ENCODE assay signal across 8 cellular contexts in genomic region chr16:85552980-85553435, GRCh38.
A peak's percentile ranks its signal among the peaks of the same experiment; 100 is the strongest.
DNase-seq lines count a peak whose midpoint lies in the region; ATAC-seq, FAIRE-seq and TF ChIP-seq lines count a peak whose summit lies in the region.

No MANE protein-coding gene starts in this region.

- DNase-seq in AG08396 (ENCODE audit: low spot score) (peak; percentile 77), GM23248 (no peak), K562 (ENCODE audit: extremely low read depth in 1 of 4, low spot score in 3 of 4) (peak in 2 of 4 experiments; percentile 83 to 84), D721Med (ENCODE audit: insufficient read length, low spot score) (no peak), glomerular visceral epithelial cell (ENCODE audit: extremely low spot score) (no peak), cerebellum (ENCODE audit: low spot score) (no peak)

- CTCF ChIA-PET in K562 (lab: Yijun Ruan, JAX; ENCODE audit: low intra/inter-chr PET ratio) = interaction anchor here (0.7 to 2.4 kb wide), 4 partner anchors 56 to 131 kb away, joined by 3 to 21 read pairs (median 10); no protein-coding TSS in a partner anchor

- H3K9me1 ChIP-seq in K562 (ENCODE audit: control insufficient read depth, insufficient read depth, low read length) = no peaks in the 10 kb centered on the region

- TF ChIP-seq CTCF in K562 (IDR thresholded peaks at IDR 0.05 in 2 of 3, conservative IDR thresholded peaks at IDR 0.05 in 1 of 3; ENCODE audit: insufficient read depth in 2 of 3, low read depth in 1 of 3, low read length in 3 of 3) (no peak), D721Med (IDR thresholded peaks at IDR 0.05; ENCODE audit: insufficient read depth, missing control alignments) (no peak)

- BruUV-seq in K562 (replicated peaks; lab: Mats Ljungman, UMichigan) = no TSS peak

- no peak for TF ChIP-seq POLR2A in K562 (conservative IDR thresholded peaks at IDR 0.05)

- H3K4me3 ChIP-seq in GM23248 = peak overlapping the region; percentile 99
- H3K4me3 ChIP-seq in K562 = peak overlapping the region; percentile 92
- peak overlapping the region; percentile 82 for H3K4me3 ChIP-seq in mononuclear cell (ENCODE audit: low read length)

- H3K27me3 ChIP-seq in GM23248 (replicated peaks; ENCODE audit: insufficient read depth) = no peaks in the 10 kb centered on the region
- no peaks in the 10 kb centered on the region for H3K27me3 ChIP-seq in K562 (ENCODE audit: control insufficient read depth in 2 of 2, insufficient read depth in 2 of 2, low read length in 2 of 2)
- H3K27me3 ChIP-seq in mononuclear cell (ENCODE audit: insufficient read depth, low read length) = no peaks in the 10 kb centered on the region

- H3K4me1 ChIP-seq in GM23248 (ENCODE audit: insufficient read depth) (peaks cover 2% of the 10 kb centered on the region; the same call in 1 of the 2 replicates), K562 (replicated peaks in 1 of 2; ENCODE audit: control insufficient read depth in 2 of 2, insufficient read depth in 2 of 2, low read length in 2 of 2) (peaks cover 16 to 39% of the 10 kb centered on the region in 2 experiments), mononuclear cell (ENCODE audit: insufficient read depth, low read length) (peaks cover 24% of the 10 kb centered on the region)

- no peak for TF ChIP-seq RAD21 in K562 (CRISPR knock-in tag; conservative IDR thresholded peaks at IDR 0.05 in 1 of 2, IDR thresholded peaks at IDR 0.05 in 1 of 2)

- H3K9ac ChIP-seq in GM23248 (peak overlapping the region; percentile 89), K562 (ENCODE audit: insufficient read depth in 1 of 2, low read depth in 2 of 2, low read length in 2 of 2) (peak overlapping the region; percentile 97 to 99)

- in situ Hi-C loops in GM23248 (cut with MboI) (no loop called here), K562 (cut with MboI) (loop anchor here (5.0 kb wide), 1 partner anchor 111 kb away; no protein-coding TSS in a partner anchor)

- TF ChIP-seq EP300 in K562 (IDR thresholded peaks at IDR 0.05; ENCODE audit: low read length) = no peak

- no peaks in the 10 kb centered on the region for H3K9me2 ChIP-seq in GM23248 (ENCODE audit: insufficient read depth)

- H2AFZ ChIP-seq in GM23248 = peak overlapping the region; percentile 28; the same call in 1 of the 2 replicates
- H2AFZ ChIP-seq in K562 (ENCODE audit: low read depth, low read length) = no peak overlapping the region

- no peak for FAIRE-seq in K562 (lab: Jason Lieb, UNC)
- no peak for FAIRE-seq in D721Med (lab: Jason Lieb, UNC)

- intact Hi-C loops in K562 (cut with micrococcal nuclease) = loop anchor here (1.0 to 5.0 kb wide), 4 partner anchors 18 to 112 kb away; no protein-coding TSS in a partner anchor

- H3K27ac ChIP-seq in GM23248 (peak overlapping the region; percentile 81; the same call in 1 of the 2 replicates), K562 (ENCODE audit: extremely low read depth, low read depth, low read length) (peak overlapping the region; percentile 97)

- H3K36me3 ChIP-seq in GM23248 (ENCODE audit: low read depth) = no peaks in the 10 kb centered on the region
- peaks cover 9% of the 10 kb centered on the region; the same call in 2 of the 3 replicates for H3K36me3 ChIP-seq in K562 (ENCODE audit: control insufficient read depth, insufficient read depth, low read length)

- POLR2A ChIA-PET in K562 (lab: Yijun Ruan, JAX) = interaction anchor here (0.6 to 7.3 kb wide), 30 partner anchors 8 to 218 kb away, joined by 3 to 122 read pairs (median 6); partner anchors contain the start of gene GSE1

- H4K20me1 ChIP-seq in GM23248 (ENCODE audit: insufficient read depth) (peaks cover 7% of the 10 kb centered on the region; the same call in 1 of the 2 replicates), K562 (replicated peaks; ENCODE audit: control insufficient read depth, insufficient read depth, low read length) (no peaks in the 10 kb centered on the region)

- H3K4me2 ChIP-seq in GM23248 (ENCODE audit: unreplicated experiment) (peak overlapping the region; percentile 99), K562 (ENCODE audit: insufficient read depth, low read length) (peak overlapping the region; percentile 94)

- WGBS in GM23248 (ENCODE audit: low coverage in 1 of 2, low lambda C conversion rate in 2 of 2, missing lambda C conversion rate in 2 of 2), 2 experiments = 3% methylated on average over 41 of the region's 43 CpGs; no CpG with 5 or more reads in 1 of the 2 experiments
- 1% methylated on average over 12 of the region's 43 CpGs for WGBS in K562 (ENCODE audit: insufficient coverage, low coverage, missing lambda C conversion rate)

- H3K9me3 ChIP-seq in GM23248 (ENCODE audit: low read depth) (no peaks in the 10 kb centered on the region), K562 (replicated peaks; ENCODE audit: control insufficient read depth, insufficient read depth, low read depth, low read length) (no peaks in the 10 kb centered on the region), mononuclear cell (ENCODE audit: low read depth, low read length) (no peaks in the 10 kb centered on the region)

- peaks cover 5% of the 10 kb centered on the region; the same call in 1 of the 2 replicates for H3F3A ChIP-seq in GM23248 (ENCODE audit: insufficient read depth)

- ATAC-seq in K562 (no peak), GM19452 (IDR thresholded peaks at IDR 0.05; ENCODE audit: unreplicated experiment) (no peak)

- H3K79me2 ChIP-seq in GM23248 (ENCODE audit: insufficient read depth) = peaks cover 30% of the 10 kb centered on the region
- peaks cover 80% of the 10 kb centered on the region for H3K79me2 ChIP-seq in K562 (ENCODE audit: control insufficient read depth, insufficient read depth, low read length)

TF ChIP-seq in K562, 482 proteins besides CTCF, POLR2A, EP300 and RAD21 (continues in another document):
- TF ChIP-seq, protein P1, sequence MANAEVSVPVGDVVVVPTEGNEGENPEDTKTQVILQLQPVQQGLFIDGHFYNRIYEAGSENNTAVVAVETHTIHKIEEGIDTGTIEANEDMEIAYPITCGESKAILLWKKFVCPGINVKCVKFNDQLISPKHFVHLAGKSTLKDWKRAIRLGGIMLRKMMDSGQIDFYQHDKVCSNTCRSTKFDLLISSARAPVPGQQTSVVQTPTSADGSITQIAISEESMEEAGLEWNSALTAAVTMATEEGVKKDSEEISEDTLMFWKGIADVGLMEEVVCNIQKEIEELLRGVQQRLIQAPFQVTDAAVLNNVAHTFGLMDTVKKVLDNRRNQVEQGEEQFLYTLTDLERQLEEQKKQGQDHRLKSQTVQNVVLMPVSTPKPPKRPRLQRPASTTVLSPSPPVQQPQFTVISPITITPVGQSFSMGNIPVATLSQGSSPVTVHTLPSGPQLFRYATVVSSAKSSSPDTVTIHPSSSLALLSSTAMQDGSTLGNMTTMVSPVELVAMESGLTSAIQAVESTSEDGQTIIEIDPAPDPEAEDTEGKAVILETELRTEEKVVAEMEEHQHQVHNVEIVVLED (CRISPR knock-in tag; IDR thresholded peaks at IDR 0.05) = peak; percentile 78
- TF ChIP-seq ZNF589 (CRISPR knock-in tag; IDR thresholded peaks at IDR 0.05; ENCODE audit: low read depth) = peak; percentile 46
- TF ChIP-seq GTF2A2 (tag; IDR thresholded peaks at IDR 0.05) = 0 out of 2 replicates have a peak, but pooled peaks have one; percentile 46
- no peak for TF ChIP-seq NR1H2 (CRISPR knock-in tag; IDR thresholded peaks at IDR 0.05)
- TF ChIP-seq ELF1 (tag; IDR thresholded peaks at IDR 0.05) = peak; percentile 63; the same call in 1 of the 2 replicates
- TF ChIP-seq, protein P2, sequence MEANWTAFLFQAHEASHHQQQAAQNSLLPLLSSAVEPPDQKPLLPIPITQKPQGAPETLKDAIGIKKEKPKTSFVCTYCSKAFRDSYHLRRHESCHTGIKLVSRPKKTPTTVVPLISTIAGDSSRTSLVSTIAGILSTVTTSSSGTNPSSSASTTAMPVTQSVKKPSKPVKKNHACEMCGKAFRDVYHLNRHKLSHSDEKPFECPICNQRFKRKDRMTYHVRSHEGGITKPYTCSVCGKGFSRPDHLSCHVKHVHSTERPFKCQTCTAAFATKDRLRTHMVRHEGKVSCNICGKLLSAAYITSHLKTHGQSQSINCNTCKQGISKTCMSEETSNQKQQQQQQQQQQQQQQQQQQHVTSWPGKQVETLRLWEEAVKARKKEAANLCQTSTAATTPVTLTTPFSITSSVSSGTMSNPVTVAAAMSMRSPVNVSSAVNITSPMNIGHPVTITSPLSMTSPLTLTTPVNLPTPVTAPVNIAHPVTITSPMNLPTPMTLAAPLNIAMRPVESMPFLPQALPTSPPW (CRISPR knock-in tag; IDR thresholded peaks at IDR 0.05) = no peak
- TF ChIP-seq, protein P3, sequence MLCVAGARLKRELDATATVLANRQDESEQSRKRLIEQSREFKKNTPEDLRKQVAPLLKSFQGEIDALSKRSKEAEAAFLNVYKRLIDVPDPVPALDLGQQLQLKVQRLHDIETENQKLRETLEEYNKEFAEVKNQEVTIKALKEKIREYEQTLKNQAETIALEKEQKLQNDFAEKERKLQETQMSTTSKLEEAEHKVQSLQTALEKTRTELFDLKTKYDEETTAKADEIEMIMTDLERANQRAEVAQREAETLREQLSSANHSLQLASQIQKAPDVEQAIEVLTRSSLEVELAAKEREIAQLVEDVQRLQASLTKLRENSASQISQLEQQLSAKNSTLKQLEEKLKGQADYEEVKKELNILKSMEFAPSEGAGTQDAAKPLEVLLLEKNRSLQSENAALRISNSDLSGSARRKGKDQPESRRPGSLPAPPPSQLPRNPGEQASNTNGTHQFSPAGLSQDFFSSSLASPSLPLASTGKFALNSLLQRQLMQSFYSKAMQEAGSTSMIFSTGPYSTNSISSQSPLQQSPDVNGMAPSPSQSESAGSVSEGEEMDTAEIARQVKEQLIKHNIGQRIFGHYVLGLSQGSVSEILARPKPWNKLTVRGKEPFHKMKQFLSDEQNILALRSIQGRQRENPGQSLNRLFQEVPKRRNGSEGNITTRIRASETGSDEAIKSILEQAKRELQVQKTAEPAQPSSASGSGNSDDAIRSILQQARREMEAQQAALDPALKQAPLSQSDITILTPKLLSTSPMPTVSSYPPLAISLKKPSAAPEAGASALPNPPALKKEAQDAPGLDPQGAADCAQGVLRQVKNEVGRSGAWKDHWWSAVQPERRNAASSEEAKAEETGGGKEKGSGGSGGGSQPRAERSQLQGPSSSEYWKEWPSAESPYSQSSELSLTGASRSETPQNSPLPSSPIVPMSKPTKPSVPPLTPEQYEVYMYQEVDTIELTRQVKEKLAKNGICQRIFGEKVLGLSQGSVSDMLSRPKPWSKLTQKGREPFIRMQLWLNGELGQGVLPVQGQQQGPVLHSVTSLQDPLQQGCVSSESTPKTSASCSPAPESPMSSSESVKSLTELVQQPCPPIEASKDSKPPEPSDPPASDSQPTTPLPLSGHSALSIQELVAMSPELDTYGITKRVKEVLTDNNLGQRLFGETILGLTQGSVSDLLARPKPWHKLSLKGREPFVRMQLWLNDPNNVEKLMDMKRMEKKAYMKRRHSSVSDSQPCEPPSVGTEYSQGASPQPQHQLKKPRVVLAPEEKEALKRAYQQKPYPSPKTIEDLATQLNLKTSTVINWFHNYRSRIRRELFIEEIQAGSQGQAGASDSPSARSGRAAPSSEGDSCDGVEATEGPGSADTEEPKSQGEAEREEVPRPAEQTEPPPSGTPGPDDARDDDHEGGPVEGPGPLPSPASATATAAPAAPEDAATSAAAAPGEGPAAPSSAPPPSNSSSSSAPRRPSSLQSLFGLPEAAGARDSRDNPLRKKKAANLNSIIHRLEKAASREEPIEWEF (CRISPR knock-in tag; IDR thresholded peaks at IDR 0.05) = peak; percentile 73; the same call in 1 of the 2 replicates
